Comparison of ENCODE assay signal across 12 cellular contexts in the genomic region with DNA sequence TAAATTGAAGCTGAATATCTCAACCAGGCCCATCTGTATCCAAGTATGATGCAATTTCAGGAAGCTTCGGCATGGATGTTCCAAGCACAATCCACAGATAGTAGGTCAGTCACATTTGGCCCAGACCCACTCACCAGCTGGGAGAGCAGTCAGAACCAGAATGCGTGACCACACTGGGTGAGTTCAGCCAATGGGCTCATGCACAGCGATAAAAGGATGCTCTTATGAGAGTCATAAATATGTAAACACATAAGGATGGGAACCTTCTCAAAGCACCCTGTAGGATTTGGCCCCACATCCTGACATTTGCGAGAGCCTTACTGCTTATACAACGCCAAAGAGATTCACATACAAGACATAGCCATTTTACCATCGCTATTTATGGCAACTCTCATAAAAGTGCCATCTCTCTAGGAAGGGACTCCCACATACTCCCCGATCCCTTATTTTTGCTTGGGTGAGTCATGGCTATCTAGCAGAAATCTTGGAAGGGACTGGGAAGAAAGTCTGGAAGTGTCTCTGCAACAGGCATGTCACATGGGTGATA. TPM values are rescaled to one million over a fixed set of nuclear protein-coding genes. Genes with fewer than 3 reads are reported as not detected.
DNase-seq lines count a peak whose midpoint lies in the region; ATAC-seq, FAIRE-seq and TF ChIP-seq lines count a peak whose summit lies in the region.
"Had no signal": no experiment of that assay in that cellular context is flagged by ENCODE, and none has a peak within 500 bp of the region (broad histone marks: within the 10 kb centered on the region; RNA-seq: fewer than 3 reads in every experiment).

No MANE protein-coding gene starts in this region.

- peak overlapping the region; percentile 2 for H3K4me3 Mint-ChIP-seq in astrocyte (ENCODE audit: unreplicated experiment)
- H3K4me3 Mint-ChIP-seq: activated T-helper 1 cell treated with anti-CD3 and anti-CD28 coated beads, Interleukin-12 subunit alpha, Interleukin-12 subunit beta, Interleukin-2, Interleukin-4 antibody, amounts not matched to agents 30 ng/mL and 10 ng/mL and 1 ng/mL, durations not matched to agents 14 hours and 24 hours and 36 hours; endodermal cell; mesothelial cell of epicardium had no signal

- H4K20me1 ChIP-seq in astrocyte (ENCODE audit: insufficient read depth, low read length) = no peaks in the 10 kb centered on the region

- H3K4me1 Mint-ChIP-seq in astrocyte (ENCODE audit: low read depth, unreplicated experiment) = peaks cover 60% of the 10 kb centered on the region

- FAIRE-seq in astrocyte (lab: Jason Lieb, UNC) = peak; percentile 58

- peak overlapping the region; percentile 87 for H3K27ac Mint-ChIP-seq in astrocyte (ENCODE audit: unreplicated experiment)
- H3K27ac Mint-ChIP-seq: activated T-helper 1 cell treated with anti-CD3 and anti-CD28 coated beads, Interleukin-12 subunit alpha, Interleukin-12 subunit beta, Interleukin-2, Interleukin-4 antibody, amounts not matched to agents 30 ng/mL and 10 ng/mL and 1 ng/mL, durations not matched to agents 14 hours and 24 hours and 36 hours; endodermal cell; mesothelial cell of epicardium had no signal

- H3K79me2 ChIP-seq in astrocyte (ENCODE audit: insufficient read depth, low read length) = no peaks in the 10 kb centered on the region
- H3K79me2 ChIP-seq in parathyroid adenoma = peaks cover 72% of the 10 kb centered on the region

- peaks cover 2% of the 10 kb centered on the region for H3K36me3 Mint-ChIP-seq in astrocyte (ENCODE audit: low read depth, unreplicated experiment)
- H3K36me3 Mint-ChIP-seq: mesothelial cell of epicardium had no signal

- H3K27me3 ChIP-seq in astrocyte (ENCODE audit: insufficient read depth, low read length) (peaks cover 6% of the 10 kb centered on the region), parathyroid adenoma (ENCODE audit: control insufficient read depth, insufficient read depth, low read length) (no peaks in the 10 kb centered on the region), foreskin keratinocyte (no peaks in the 10 kb centered on the region)
- H3K27me3 ChIP-seq in effector memory CD4-positive, alpha-beta T cell (replicated peaks; ENCODE audit: control insufficient read depth, insufficient read depth, low read length, poor library complexity, severe bottlenecking) = peaks cover 26% of the 10 kb centered on the region

- DNase-seq in AG09319 (ENCODE audit: extremely low read depth, low read depth) (peak; percentile 72), astrocyte (ENCODE audit: low read depth) (peak; percentile 65), left cardiac atrium (peak; percentile 78), NCI-H524 treated with DMSO at 0.1 percent for 48 hours (lab: John Stamatoyannopoulos, UW) (no peak), NCI-H1694 (lab: John Stamatoyannopoulos, UW) (no peak), foreskin keratinocyte (no peak)
- no peak for DNase-seq in effector memory CD4-positive, alpha-beta T cell
- DNase-seq: endodermal cell; stimulated activated CD4-positive, alpha-beta T cell treated with anti-CD3 and anti-CD28 coated beads, Interleukin-4, amount 100 ng/mL, for 1 hour had no signal

- H3K4me2 ChIP-seq in astrocyte (ENCODE audit: low read length) = no peak overlapping the region
- H3K4me2 ChIP-seq in parathyroid adenoma (ENCODE audit: low read length) = peak overlapping the region; percentile 83

- no peaks in the 10 kb centered on the region for H3K36me3 ChIP-seq in astrocyte (ENCODE audit: insufficient read depth, low read length)
- H3K36me3 ChIP-seq in parathyroid adenoma (ENCODE audit: control insufficient read depth, insufficient read depth, low read length) = no peaks in the 10 kb centered on the region
- no peaks in the 10 kb centered on the region for H3K36me3 ChIP-seq in effector memory CD4-positive, alpha-beta T cell (ENCODE audit: control insufficient read depth, insufficient read depth, low read length)

- no peaks in the 10 kb centered on the region for H3K9me3 Mint-ChIP-seq in astrocyte (ENCODE audit: unreplicated experiment)
- H3K9me3 Mint-ChIP-seq: activated T-helper 1 cell treated with anti-CD3 and anti-CD28 coated beads, Interleukin-12 subunit alpha, Interleukin-12 subunit beta, Interleukin-2, Interleukin-4 antibody, amounts not matched to agents 30 ng/mL and 10 ng/mL and 1 ng/mL, durations not matched to agents 14 hours and 24 hours and 36 hours; endodermal cell had no signal

- H3K27ac ChIP-seq in astrocyte (ENCODE audit: low read depth, low read length) = no peak overlapping the region
- peak overlapping the region; percentile 91 for H3K27ac ChIP-seq in parathyroid adenoma
- no peak overlapping the region for H3K27ac ChIP-seq in effector memory CD4-positive, alpha-beta T cell (ENCODE audit: insufficient read depth, low read length, poor library complexity, severe bottlenecking)
- no peak overlapping the region for H3K27ac ChIP-seq in foreskin keratinocyte

- peak; percentile 46 to 57 for ATAC-seq in left cardiac atrium
- ATAC-seq in foreskin keratinocyte = no peak

- peaks cover 22% of the 10 kb centered on the region for H3K4me1 ChIP-seq in astrocyte (ENCODE audit: insufficient read depth, low read length)
- H3K4me1 ChIP-seq in parathyroid adenoma = peaks cover 50% of the 10 kb centered on the region
- no peaks in the 10 kb centered on the region for H3K4me1 ChIP-seq in effector memory CD4-positive, alpha-beta T cell (ENCODE audit: control insufficient read depth, insufficient read depth, low read length, poor library complexity, severe bottlenecking)
- peaks cover 17% of the 10 kb centered on the region for H3K4me1 ChIP-seq in foreskin keratinocyte

- peaks cover 11% of the 10 kb centered on the region for H3K27me3 Mint-ChIP-seq in astrocyte (ENCODE audit: low read depth, unreplicated experiment)

- H3K4me3 ChIP-seq in astrocyte (ENCODE audit: insufficient read depth, low read depth, low read length) (no peak overlapping the region), parathyroid adenoma (ENCODE audit: low read depth, low read length) (peak overlapping the region; percentile 85)
- no peak overlapping the region for H3K4me3 ChIP-seq in effector memory CD4-positive, alpha-beta T cell (ENCODE audit: insufficient read depth, low read depth, low read length, poor library complexity, severe bottlenecking)

- H2AFZ ChIP-seq in astrocyte (ENCODE audit: low read depth, low read length) = no peak overlapping the region
- no peak overlapping the region for H2AFZ ChIP-seq in parathyroid adenoma

- H3K9me3 ChIP-seq in astrocyte (ENCODE audit: insufficient read depth, low read depth, low read length) = no peaks in the 10 kb centered on the region
- H3K9me3 ChIP-seq in parathyroid adenoma (ENCODE audit: control insufficient read depth, low read length) = no peaks in the 10 kb centered on the region
- H3K9me3 ChIP-seq in effector memory CD4-positive, alpha-beta T cell (ENCODE audit: control insufficient read depth, low read length) = no peaks in the 10 kb centered on the region

- intact Hi-C loops in left cardiac atrium (cut with DNase I) = loop anchor here (10.0 kb wide), 1 partner anchor 96 kb away; no protein-coding TSS in a partner anchor

- TF ChIP-seq CTCF in AG09319 (IDR thresholded peaks at IDR 0.05; ENCODE audit: low read depth, low read length) = no peak
- no peak for TF ChIP-seq CTCF in astrocyte (IDR thresholded peaks at IDR 0.05; ENCODE audit: insufficient read depth, low read depth, low read length)
- TF ChIP-seq CTCF in parathyroid adenoma (IDR thresholded peaks at IDR 0.05) = no peak
- no peak for TF ChIP-seq CTCF in foreskin keratinocyte (conservative IDR thresholded peaks at IDR 0.05)

- H3K9ac ChIP-seq in astrocyte (ENCODE audit: low read length) (no peak overlapping the region), parathyroid adenoma (no peak overlapping the region)

RNA-seq across cellular contexts. Expression of a gene that starts 3.0 kb away (rescaled TPM):
- total RNA-seq in astrocyte (26.6 and 28.1 TPM in 2 replicates), left cardiac atrium (1 to 10 TPM; 5.5 to 7.6 TPM), foreskin keratinocyte (53.8 and 58.4 TPM in 2 replicates)
- polyA plus RNA-seq in foreskin keratinocyte = 24.2 and 24.6 TPM in 2 replicates

Comparison
In these comparisons a context has a peak if more than half of its experiments do, and no peak if none do; other contexts are left out.
1. DNase-seq: peak in AG09319 (single experiment), astrocyte (single experiment) and left cardiac atrium (single experiment); none in NCI-H524 treated with DMSO at 0.1 percent for 48 hours (single experiment), effector memory CD4-positive, alpha-beta T cell (0 of 3), NCI-H1694 (single experiment) and foreskin keratinocyte (0 of 2).